7 cellular contexts compared by ENCODE assay signal in genomic region chr2:20897874-20898453, GRCh38.
"Had no signal": no experiment of that assay in that cellular context is flagged by ENCODE, and none has a peak within 500 bp of the region (broad histone marks: within the 10 kb centered on the region; RNA-seq: fewer than 3 reads in every experiment).

No MANE protein-coding gene starts in this region.

- H3K4me2 ChIP-seq: GM23338 had no signal

- DNase-seq: H9, HCEC 1CT, KG1 had no signal

- ATAC-seq: GM23338 had no signal

- H3K4me3 ChIP-seq: GM23338 had no signal

- H3K4me3 Mint-ChIP-seq: GM23338, H9, IgD-negative memory B cell had no signal

- H3K27ac Mint-ChIP-seq: GM23338, H9, IgD-negative memory B cell had no signal

- H3K36me3 Mint-ChIP-seq: IgD-negative memory B cell had no signal

- H2AFZ ChIP-seq: GM23338 had no signal

- H3K4me1 Mint-ChIP-seq: GM23338, H9, IgD-negative memory B cell had no signal

- FAIRE-seq: H1, H54 had no signal
